In genomic region chr15:60865507-60865906, GRCh38 we compare ENCODE assay signal across 19 cellular contexts.
A peak's percentile ranks its signal among the peaks of the same experiment; 100 is the strongest.
DNase-seq lines count a peak whose midpoint lies in the region; ATAC-seq and TF ChIP-seq lines count a peak whose summit lies in the region.
"Had no signal": no experiment of that assay in that cellular context is flagged by ENCODE, and none has a peak within 500 bp of the region (broad histone marks: within the 10 kb centered on the region; RNA-seq: fewer than 3 reads in every experiment).

No MANE protein-coding gene starts in this region.

- no peaks in the 10 kb centered on the region for H3K36me3 ChIP-seq in brain microvascular endothelial cell (replicated peaks)
- H3K36me3 ChIP-seq: colonic mucosa, HAP-1, right lobe of liver, SJCRH30 had no signal

- H3K4me1 ChIP-seq in foreskin keratinocyte: peaks cover 9% of the 10 kb centered on the region
- H3K4me1 ChIP-seq: colonic mucosa, HAP-1, right lobe of liver, SJCRH30 had no signal

- H3K27ac ChIP-seq in foreskin keratinocyte: no peak overlapping the region
- no peak overlapping the region for H3K27ac ChIP-seq in brain microvascular endothelial cell
- H3K27ac ChIP-seq: colonic mucosa, HL-60, right lobe of liver, SJCRH30 had no signal

- peak; percentile 93 to 94 for ATAC-seq in natural killer cell treated with Interleukin-12 subunit alpha and Interleukin-12 subunit beta and Interleukin-15 and Interleukin-18, amount 100 ng/mL, for 72 hours
- ATAC-seq in natural killer cell (no peak), foreskin keratinocyte (peak; percentile 98), GM18517 (IDR thresholded peaks at IDR 0.05; ENCODE audit: unreplicated experiment) (no peak)
- ATAC-seq: K562, right lobe of liver had no signal

- peaks cover 11% of the 10 kb centered on the region for H3K27me3 ChIP-seq in foreskin keratinocyte
- H3K27me3 ChIP-seq in brain microvascular endothelial cell (replicated peaks): no peaks in the 10 kb centered on the region
- H3K27me3 ChIP-seq: colonic mucosa, right lobe of liver, SJCRH30 had no signal

- intact Hi-C loops in natural killer cell (cut with micrococcal nuclease): no loop called here

- TF ChIP-seq CTCF in natural killer cell (IDR thresholded peaks at IDR 0.05) (no peak), foreskin keratinocyte (conservative IDR thresholded peaks at IDR 0.05) (no peak), brain microvascular endothelial cell (IDR thresholded peaks at IDR 0.05; ENCODE audit: low read depth, low read length, missing control alignments) (no peak)

- H3K4me3 ChIP-seq in brain microvascular endothelial cell (ENCODE audit: low read depth, low read length): no peak overlapping the region
- H3K4me3 ChIP-seq: colonic mucosa, HAP-1, K562, right lobe of liver, SJCRH30 had no signal

- H3K36me3 Mint-ChIP-seq in natural killer cell treated with Interleukin-12 subunit alpha and Interleukin-12 subunit beta and Interleukin-15 and Interleukin-18, amount 100 ng/mL, for 72 hours: no peaks in the 10 kb centered on the region
- H3K36me3 Mint-ChIP-seq in natural killer cell: no peaks in the 10 kb centered on the region

- in situ Hi-C loops in brain microvascular endothelial cell (cut with HindIII; ENCODE audit: low pct_ligation_motif_present, low sequenced_read_pairs): no loop called here

- H3K27ac Mint-ChIP-seq in natural killer cell treated with Interleukin-12 subunit alpha and Interleukin-12 subunit beta and Interleukin-15 and Interleukin-18, amount 100 ng/mL, for 72 hours: no peak overlapping the region
- no peak overlapping the region for H3K27ac Mint-ChIP-seq in natural killer cell

- peak overlapping the region; percentile 13 for H3K4me3 Mint-ChIP-seq in natural killer cell treated with Interleukin-12 subunit alpha and Interleukin-12 subunit beta and Interleukin-15 and Interleukin-18, amount 100 ng/mL, for 72 hours
- no peak overlapping the region for H3K4me3 Mint-ChIP-seq in natural killer cell

- DNase-seq in natural killer cell treated with Interleukin-12 subunit alpha and Interleukin-12 subunit beta and Interleukin-15 and Interleukin-18, amount 100 ng/mL, for 72 hours (ENCODE audit: low spot score): no peak
- DNase-seq in natural killer cell: no peak
- DNase-seq in amniotic epithelial cell (ENCODE audit: low read depth): peak; percentile 85
- peak; percentile 85 to 94 for DNase-seq in foreskin keratinocyte
- no peak for DNase-seq in brain microvascular endothelial cell
- DNase-seq in NCI-H226: no peak
- DNase-seq: activated CD4-positive, CD25-positive, alpha-beta regulatory T cell; AML-193; colonic mucosa; NCI-H1048; NCI-H524; OCI-M1; right lobe of liver; SJCRH30; stimulated activated CD4-positive, alpha-beta T cell treated with anti-CD3 and anti-CD28 coated beads, Interleukin-2, amount 100 ng/mL, for 24 hours had no signal

- peaks cover 0 to 2% of the 10 kb centered on the region in 2 donors for H3K27me3 Mint-ChIP-seq in natural killer cell treated with Interleukin-12 subunit alpha and Interleukin-12 subunit beta and Interleukin-15 and Interleukin-18, amount 100 ng/mL, for 72 hours
- peaks cover 0 to 2% of the 10 kb centered on the region in 2 donors for H3K27me3 Mint-ChIP-seq in natural killer cell (ENCODE audit: low read depth in 2 of 2)

- no peaks in the 10 kb centered on the region for H3K9me3 Mint-ChIP-seq in natural killer cell treated with Interleukin-12 subunit alpha and Interleukin-12 subunit beta and Interleukin-15 and Interleukin-18, amount 100 ng/mL, for 72 hours
- no peaks in the 10 kb centered on the region for H3K9me3 Mint-ChIP-seq in natural killer cell

- peaks cover 22 to 29% of the 10 kb centered on the region in 2 donors for H3K4me1 Mint-ChIP-seq in natural killer cell treated with Interleukin-12 subunit alpha and Interleukin-12 subunit beta and Interleukin-15 and Interleukin-18, amount 100 ng/mL, for 72 hours (ENCODE audit: low read depth in 2 of 2)
- peaks cover 23 to 25% of the 10 kb centered on the region in 2 donors for H3K4me1 Mint-ChIP-seq in natural killer cell

Comparison
In these comparisons a context has a peak if more than half of its experiments do, and no peak if none do; other contexts are left out.
1. ATAC-seq: peak in natural killer cell treated with Interleukin-12 subunit alpha and Interleukin-12 subunit beta and Interleukin-15 and Interleukin-18, amount 100 ng/mL, for 72 hours (2 of 2) and foreskin keratinocyte (single experiment); none in natural killer cell (0 of 3) and GM18517 (single experiment).
2. DNase-seq: peak in amniotic epithelial cell (single experiment) and foreskin keratinocyte (2 of 2); none in natural killer cell treated with Interleukin-12 subunit alpha and Interleukin-12 subunit beta and Interleukin-15 and Interleukin-18, amount 100 ng/mL, for 72 hours (single experiment), natural killer cell (single experiment), brain microvascular endothelial cell (single experiment) and NCI-H226 (single experiment).